In the genomic region with DNA sequence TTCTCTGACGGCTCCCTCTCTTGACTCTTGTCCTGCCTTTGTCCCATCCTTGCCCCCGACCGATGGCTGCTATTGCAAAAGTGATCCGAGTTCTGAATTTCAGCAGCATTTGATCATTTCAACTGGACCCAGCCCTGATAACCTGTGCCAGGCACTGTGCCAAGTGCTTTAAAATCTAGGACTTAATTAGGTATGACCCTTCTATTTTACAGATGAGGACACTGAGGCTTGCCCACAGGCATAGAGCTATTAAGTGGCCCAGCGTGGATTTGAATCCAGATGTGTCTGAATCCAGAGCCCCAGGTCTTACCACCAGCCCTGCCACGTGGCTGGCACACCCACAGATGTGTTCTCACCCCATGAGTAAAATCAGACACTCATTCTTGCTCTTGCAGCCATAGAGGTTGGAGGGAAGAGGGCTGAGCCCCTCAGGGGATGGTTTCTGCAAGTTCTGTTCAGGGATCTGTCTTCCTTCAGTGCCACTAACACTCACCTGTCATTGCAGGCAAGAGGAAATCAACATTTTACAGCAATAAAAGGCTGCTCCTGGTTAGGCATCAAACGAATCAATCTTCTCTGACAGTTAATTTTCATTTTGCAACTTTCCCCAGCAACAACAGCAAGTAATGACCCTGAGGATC, we compare ENCODE assay signal across 20 cellular contexts.
DNase-seq lines count a peak whose midpoint lies in the region; ATAC-seq and TF ChIP-seq lines count a peak whose summit lies in the region.
"Had no signal": no experiment of that assay in that cellular context is flagged by ENCODE, and none has a peak within 500 bp of the region (broad histone marks: within the 10 kb centered on the region; RNA-seq: fewer than 3 reads in every experiment).

No MANE protein-coding gene starts in this region.

- no peak overlapping the region for H3K4me3 ChIP-seq in tibial artery
- H3K4me3 ChIP-seq: tibial nerve had no signal

- ATAC-seq in left cardiac atrium (no peak), GM21529 (IDR thresholded peaks at IDR 0.05; ENCODE audit: unreplicated experiment) (no peak), HG03571 (IDR thresholded peaks at IDR 0.05; ENCODE audit: unreplicated experiment) (no peak)
- ATAC-seq: activated naive CD4-positive, alpha-beta T cell treated with anti-CD3 and anti-CD28 coated beads, Interleukin-2, amount 50 U/mL, for 72 hours; stimulated activated memory B cell treated with anti-CD40 and anti-IgM and Interleukin-4, amounts not matched to agents 10 μg/mL and 1 μg/mL and 100 μg/mL, for 72 hours had no signal

- H3K4me1 ChIP-seq in tibial artery: peaks cover 0 to 7% (median 6%) of the 10 kb centered on the region in 4 donors

- H3K9me3 ChIP-seq in tibial artery: no peaks in the 10 kb centered on the region
- H3K9me3 ChIP-seq: tibial nerve had no signal

- H3K36me3 ChIP-seq in tibial artery: no peaks in the 10 kb centered on the region
- H3K36me3 ChIP-seq: tibial nerve had no signal

- intact Hi-C loops in cardiac septum (cut with DNase I): no loop called here
- intact Hi-C loops in left cardiac atrium (cut with DNase I): no loop called here
- intact Hi-C loops in tibial artery (cut with DNase I; ENCODE audit: low total_unique reads): no loop called here

- H3K27me3 ChIP-seq in tibial artery: peaks cover 0 to 9% of the 10 kb centered on the region in 2 donors
- H3K27me3 ChIP-seq: tibial nerve had no signal

- TF ChIP-seq CTCF in tibial artery (IDR thresholded peaks at IDR 0.05): no peak

- peak; percentile 38 for DNase-seq in cardiac septum (ENCODE audit: low spot score)
- DNase-seq in left cardiac atrium: no peak
- peak in 17 of 61 donors; percentile 15 to 66 (median 32) for DNase-seq in caudate nucleus (lab: John Stamatoyannopoulos, UW)
- peak; percentile 73 for DNase-seq in mesenteric fat pad (ENCODE audit: low spot score)
- peak; percentile 16 to 24 for DNase-seq in tibial artery
- DNase-seq in activated gamma-delta T cell treated with Interleukin-2 at 50 U/mL for 16 hours: no peak
- DNase-seq: activated CD4-positive, alpha-beta T cell treated with anti-CD3 and anti-CD28 coated beads, Interleukin-2, amount 50 U/mL, for 1 hour; activated T-cell treated with anti-CD3 and anti-CD28 coated beads, Interleukin-2, amount 50 U/mL, for 1 hour; CD4-positive, alpha-beta T cell; foreskin fibroblast; Karpas-422; NCI-H1048; NCI-H524 treated with DMSO at 0.1 percent for 48 hours; SHP77; T-helper 1 cell had no signal

- peak overlapping the region; percentile 28 for H3K27ac ChIP-seq in caudate nucleus (ENCODE audit: low read depth, low read length)
- H3K27ac ChIP-seq in tibial artery: no peak overlapping the region
- H3K27ac ChIP-seq: tibial nerve had no signal

Comparison
In these comparisons a context has a peak if more than half of its experiments do, and no peak if none do; other contexts are left out.
1. DNase-seq: peak in cardiac septum (single experiment), mesenteric fat pad (single experiment) and tibial artery (2 of 2); none in left cardiac atrium (single experiment) and activated gamma-delta T cell treated with Interleukin-2 at 50 U/mL for 16 hours (single experiment).